8 cellular contexts compared by ENCODE assay signal in genomic region chr4:40750461-40751258, GRCh38. TPM values are rescaled to one million over a fixed set of nuclear protein-coding genes. Genes with fewer than 3 reads are reported as not detected.
A peak's percentile ranks its signal among the peaks of the same experiment; 100 is the strongest.
DNase-seq lines count a peak whose midpoint lies in the region; ATAC-seq and TF ChIP-seq lines count a peak whose summit lies in the region.

No MANE protein-coding gene starts in this region.

- DNase-seq in AG10803 (ENCODE audit: low read depth): peak; percentile 31
- peak; percentile 47 for DNase-seq in colonic mucosa
- DNase-seq in MV-4-11 (lab: John Stamatoyannopoulos, UW): no peak
- no peak for DNase-seq in LoVo (ENCODE audit: low spot score)

- intact Hi-C loops in colonic mucosa (cut with DNase I): no loop called here

- ATAC-seq in HG03108 (IDR thresholded peaks at IDR 0.05; ENCODE audit: unreplicated experiment): peak; percentile 18
- ATAC-seq in GM18498 (IDR thresholded peaks at IDR 0.05; ENCODE audit: unreplicated experiment): no peak
- ATAC-seq in HG03139 (IDR thresholded peaks at IDR 0.05; ENCODE audit: unreplicated experiment): no peak

- no peak for TF ChIP-seq CTCF in AG10803 (conservative IDR thresholded peaks at IDR 0.05; ENCODE audit: low read length)
- TF ChIP-seq CTCF in colonic mucosa (IDR thresholded peaks at IDR 0.05): no peak

- H3K9ac ChIP-seq in colonic mucosa (ENCODE audit: low read depth in 2 of 2, low read length in 2 of 2) (peak overlapping the region; percentile 59 to 84), mucosa of rectum (ENCODE audit: low read depth in 1 of 2, low read length in 2 of 2) (peak overlapping the region; percentile 58 to 83)

- H3K36me3 ChIP-seq in colonic mucosa (no peaks in the 10 kb centered on the region), mucosa of rectum (ENCODE audit: control insufficient read depth in 2 of 2, insufficient read depth in 2 of 2, low read length in 2 of 2) (no peaks in the 10 kb centered on the region)

- peaks cover 5% of the 10 kb centered on the region for H3K27me3 ChIP-seq in colonic mucosa
- H3K27me3 ChIP-seq in mucosa of rectum (ENCODE audit: control insufficient read depth in 2 of 2, insufficient read depth in 2 of 2, low read length in 2 of 2): peaks cover 0 to 2% of the 10 kb centered on the region in 2 donors

- H3K4me1 ChIP-seq in colonic mucosa: no peaks in the 10 kb centered on the region
- H3K4me1 ChIP-seq in mucosa of rectum (ENCODE audit: control insufficient read depth in 2 of 2, insufficient read depth in 2 of 2, low read length in 2 of 2): peaks cover 0 to 1% of the 10 kb centered on the region in 2 donors

- H3K9me3 ChIP-seq in colonic mucosa: no peaks in the 10 kb centered on the region
- H3K9me3 ChIP-seq in mucosa of rectum (ENCODE audit: control insufficient read depth in 2 of 2, low read length in 2 of 2): no peaks in the 10 kb centered on the region

- peak overlapping the region; percentile 54 for H3K4me3 ChIP-seq in AG10803 (ENCODE audit: low read length)
- H3K4me3 ChIP-seq in colonic mucosa: peak overlapping the region; percentile 69
- H3K4me3 ChIP-seq in mucosa of rectum (ENCODE audit: low read length in 2 of 2): peak overlapping the region; percentile 77 to 86

- H3K27ac ChIP-seq in colonic mucosa (peak overlapping the region; percentile 21), mucosa of rectum (ENCODE audit: low read depth in 2 of 2, low read length in 2 of 2) (peak overlapping the region; percentile 56 to 75)

RNA-seq across cellular contexts. Expression of gene NSUN7, which starts 0.9 kb away (rescaled TPM):
- 10 to 100 TPM; 10.9 to 11.2 TPM for total RNA-seq in colonic mucosa

Comparison
In these comparisons a context has a peak if more than half of its experiments do, and no peak if none do; other contexts are left out.
1. DNase-seq: peak in AG10803 (single experiment) and colonic mucosa (single experiment); none in MV-4-11 (single experiment) and LoVo (single experiment).
2. Peak in every context shown above with its lines, with median percentiles within 50 percentile points of each other: H3K4me3 ChIP-seq.